In the genomic region with DNA sequence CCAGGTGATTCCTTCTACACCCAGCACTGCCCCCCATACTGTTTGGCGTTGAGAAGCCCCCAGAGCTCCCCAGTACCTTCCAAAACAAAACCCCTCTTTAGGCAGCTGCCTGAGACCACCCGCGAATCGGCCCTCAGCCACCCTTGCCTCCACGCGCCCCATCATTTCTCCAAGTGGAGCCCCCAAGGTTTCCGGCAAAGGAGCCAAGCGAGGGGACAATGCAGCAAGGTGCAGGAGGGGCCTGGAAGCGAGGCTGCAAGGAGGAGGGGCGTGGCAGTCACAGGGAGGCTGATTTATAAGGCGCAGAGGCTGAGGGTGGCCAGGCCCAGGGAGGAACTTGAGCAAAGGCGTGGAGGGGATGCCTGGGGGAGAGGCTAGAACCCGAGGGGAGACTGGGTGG, we compare ENCODE assay signal across 20 cellular contexts. TPM values are rescaled to one million over a fixed set of nuclear protein-coding genes. Genes with fewer than 3 reads are reported as not detected.
DNase-seq lines count a peak whose midpoint lies in the region; ATAC-seq, FAIRE-seq and TF ChIP-seq lines count a peak whose summit lies in the region.
"Had no signal": no experiment of that assay in that cellular context is flagged by ENCODE, and none has a peak within 500 bp of the region (broad histone marks: within the 10 kb centered on the region; RNA-seq: fewer than 3 reads in every experiment).

No MANE protein-coding gene starts in this region.

- H3K27ac ChIP-seq in A549 (peak overlapping the region; percentile 61 to 79), neuronal stem cell (replicated peaks; ENCODE audit: low read length) (no peak overlapping the region), MM.1S (ENCODE audit: low read length) (no peak overlapping the region)
- H3K27ac ChIP-seq in BLaER1 treated with 17β-estradiol and CSF1 and Interleukin-3, amounts not matched to agents 10 nM and 100 nM, result no peak overlapping the region
- H3K27ac ChIP-seq: C4-2B, SJSA1 had no signal

- H3K27me3 ChIP-seq in BLaER1 treated with 17β-estradiol and CSF1 and Interleukin-3, amounts not matched to agents 10 nM and 100 nM, result no peaks in the 10 kb centered on the region
- H3K27me3 ChIP-seq in neuronal stem cell (ENCODE audit: control insufficient read depth in 3 of 3, insufficient read depth in 3 of 3, low read depth in 1 of 3, low read length in 3 of 3), result no peaks in the 10 kb centered on the region
- H3K27me3 ChIP-seq in MM.1S (replicated peaks; ENCODE audit: insufficient read depth, low read length), result no peaks in the 10 kb centered on the region
- H3K27me3 ChIP-seq: SJSA1 had no signal

- 88% methylated on average over 12 of the region's 13 CpGs for WGBS in A549 (ENCODE audit: missing lambda C conversion rate)
- no CpG with 5 or more reads among the region's 13 CpGs for WGBS in neuronal stem cell (ENCODE audit: extremely low coverage in 2 of 2, insufficient read length in 2 of 2, insufficient replicate concordance in 1 of 2), 2 donors

- DNase-seq in A549 (ENCODE audit: low read depth in 1 of 2, low spot score in 1 of 2), result no peak
- DNase-seq in central memory CD8-positive, alpha-beta T cell (ENCODE audit: low spot score in 2 of 2), result no peak
- no peak for DNase-seq in neuronal stem cell (ENCODE audit: low spot score)
- no peak for DNase-seq in MM.1S
- no peak for DNase-seq in activated CD4-positive, alpha-beta T cell treated with anti-CD3 and anti-CD28 coated beads, Interleukin-2, amount 50 U/mL, for 1 hour
- DNase-seq in COR-L47 (lab: John Stamatoyannopoulos, UW), result no peak
- DNase-seq: CD8-positive, alpha-beta memory T cell; EL; GF-D8; GOT3; NCI-H1694; NCI-H446; NCI-H526; OCI-M1 had no signal

- H3K4me3 Mint-ChIP-seq in central memory CD8-positive, alpha-beta T cell, result no peak overlapping the region
- H3K4me3 Mint-ChIP-seq: CD8-positive, alpha-beta memory T cell had no signal

- no peaks in the 10 kb centered on the region for H3K79me1 ChIP-seq in neuronal stem cell (ENCODE audit: low read depth, low read length)

- peaks cover 12% of the 10 kb centered on the region for H3K36me3 Mint-ChIP-seq in central memory CD8-positive, alpha-beta T cell (ENCODE audit: insufficient read depth)

- H3K4me1 Mint-ChIP-seq in central memory CD8-positive, alpha-beta T cell, result peaks cover 15% of the 10 kb centered on the region

- TF ChIP-seq POLR2A in A549 (IDR thresholded peaks at IDR 0.05; ENCODE audit: low read length), result no peak

- H3K14ac ChIP-seq in neuronal stem cell (ENCODE audit: low read length), result no peak overlapping the region

- POLR2A ChIA-PET in A549 (lab: Yijun Ruan, JAX), result no interaction called here

- no peak for ATAC-seq in A549
- no peak for ATAC-seq in central memory CD8-positive, alpha-beta T cell (replicated peaks; ENCODE audit: extremely low read depth, poor library complexity, severe bottlenecking)

- H3K9me3 ChIP-seq in A549 (no peaks in the 10 kb centered on the region), neuronal stem cell (replicated peaks in 1 of 2; ENCODE audit: control insufficient read depth in 2 of 2, insufficient read depth in 1 of 2, low read depth in 1 of 2, low read length in 2 of 2) (no peaks in the 10 kb centered on the region), MM.1S (replicated peaks; ENCODE audit: insufficient read depth, low read length) (no peaks in the 10 kb centered on the region)
- H3K9me3 ChIP-seq in BLaER1 treated with 17β-estradiol and CSF1 and Interleukin-3, amounts not matched to agents 10 nM and 100 nM (replicated peaks in 1 of 11), result no peaks in the 10 kb centered on the region
- H3K9me3 ChIP-seq: SJSA1 had no signal

- peak overlapping the region; percentile 54 for H2BK5ac ChIP-seq in neuronal stem cell (ENCODE audit: low read length)

- H3K9me2 ChIP-seq in MM.1S (replicated peaks; ENCODE audit: insufficient read depth, low read length), result no peaks in the 10 kb centered on the region

- H3K4me2 ChIP-seq in A549, result peak overlapping the region; percentile 62
- peak overlapping the region; percentile 49 to 91 (median 80); a peak in 20 of 22 replicates for H3K4me2 ChIP-seq in BLaER1 treated with 17β-estradiol and CSF1 and Interleukin-3, amounts not matched to agents 10 nM and 100 nM
- H3K4me2 ChIP-seq in neuronal stem cell (ENCODE audit: insufficient read depth, low read length, poor library complexity, severe bottlenecking), result no peak overlapping the region
- H3K4me2 ChIP-seq in MM.1S (ENCODE audit: low read depth, low read length), result no peak overlapping the region

- no peak for TF ChIP-seq RAD21 in A549 (conservative IDR thresholded peaks at IDR 0.05 in 1 of 2, IDR thresholded peaks at IDR 0.05 in 1 of 2)

- peaks cover 79% of the 10 kb centered on the region for H3K4me1 ChIP-seq in A549
- H3K4me1 ChIP-seq in BLaER1 treated with 17β-estradiol and CSF1 and Interleukin-3, amounts not matched to agents 10 nM and 100 nM, result peaks cover 55 to 75% (median 63%) of the 10 kb centered on the region in 10 experiments
- peaks cover 0 to 10% of the 10 kb centered on the region in 2 donors for H3K4me1 ChIP-seq in neuronal stem cell (ENCODE audit: control insufficient read depth in 2 of 2, insufficient read depth in 1 of 2, low read depth in 1 of 2, low read length in 2 of 2)
- no peaks in the 10 kb centered on the region for H3K4me1 ChIP-seq in MM.1S (ENCODE audit: low read length)

- CTCF ChIA-PET in A549 (lab: Yijun Ruan, JAX), result interaction anchor here (1.2 to 44.0 kb wide), 8 partner anchors 9 to 432 kb away, joined by 3 to 977 read pairs (median 6); partner anchors contain the start of genes CDH23 and SLC29A3

- H3K36me3 ChIP-seq in BLaER1 treated with 17β-estradiol and CSF1 and Interleukin-3, amounts not matched to agents 10 nM and 100 nM, result peaks cover 26 to 52% (median 36%) of the 10 kb centered on the region in 11 experiments; a peak in 21 of 22 replicates
- no peaks in the 10 kb centered on the region for H3K36me3 ChIP-seq in neuronal stem cell (replicated peaks in 1 of 2; ENCODE audit: control insufficient read depth in 2 of 2, insufficient read depth in 2 of 2, low read length in 2 of 2)
- no peaks in the 10 kb centered on the region for H3K36me3 ChIP-seq in MM.1S (replicated peaks; ENCODE audit: insufficient read depth, low read length)
- H3K36me3 ChIP-seq: SJSA1 had no signal

- no peak for TF ChIP-seq EP300 in A549 (IDR thresholded peaks at IDR 0.05)

- no peaks in the 10 kb centered on the region for H3F3A ChIP-seq in MM.1S (ENCODE audit: insufficient read depth, low read length)

- no peak overlapping the region for H2BK15ac ChIP-seq in neuronal stem cell (ENCODE audit: low read length)

- no peak overlapping the region for H3K4me3 ChIP-seq in A549
- H3K4me3 ChIP-seq in BLaER1 treated with 17β-estradiol and CSF1 and Interleukin-3, amounts not matched to agents 10 nM and 100 nM, result no peak overlapping the region
- H3K4me3 ChIP-seq in neuronal stem cell (ENCODE audit: low read length in 2 of 2), result no peak overlapping the region
- no peak overlapping the region for H3K4me3 ChIP-seq in MM.1S (ENCODE audit: low read length)
- H3K4me3 ChIP-seq: SJSA1 had no signal

- H4K91ac ChIP-seq in neuronal stem cell (ENCODE audit: low read depth, low read length, poor library complexity), result no peak overlapping the region

- H3K23ac ChIP-seq in neuronal stem cell (ENCODE audit: low read depth, low read length, poor library complexity), result no peak overlapping the region

- H2AK5ac ChIP-seq in neuronal stem cell (ENCODE audit: low read depth, low read length), result peak overlapping the region; percentile 30

- TF ChIP-seq CTCF in A549 (IDR thresholded peaks at IDR 0.05) (no peak), MM.1S (IDR thresholded peaks at IDR 0.05; ENCODE audit: low read length) (no peak)

- no peak overlapping the region for H4K8ac ChIP-seq in neuronal stem cell (ENCODE audit: low read depth, low read length)

- H4K20me1 ChIP-seq in BLaER1 treated with 17β-estradiol and CSF1 and Interleukin-3, amounts not matched to agents 10 nM and 100 nM, result peaks cover 0 to 97% (median 78%) of the 10 kb centered on the region in 11 experiments; a peak in 19 of 22 replicates
- H4K20me1 ChIP-seq in MM.1S (ENCODE audit: insufficient read depth, low read length), result no peaks in the 10 kb centered on the region

- H3K18ac ChIP-seq in neuronal stem cell (ENCODE audit: low read length), result no peak overlapping the region

- FAIRE-seq in A549 (lab: Jason Lieb, UNC), result no peak
- FAIRE-seq: HTR-8/SVneo, RCC 7860 had no signal

- H3K9ac ChIP-seq in BLaER1 treated with 17β-estradiol and CSF1 and Interleukin-3, amounts not matched to agents 10 nM and 100 nM, result no peak overlapping the region
- H3K9ac ChIP-seq in neuronal stem cell (ENCODE audit: low read depth, low read length, poor library complexity) (no peak overlapping the region), MM.1S (ENCODE audit: low read length) (no peak overlapping the region)

- no peaks in the 10 kb centered on the region for H3K79me2 ChIP-seq in MM.1S (ENCODE audit: low read length)

- peak overlapping the region; percentile 49 for H3K27ac Mint-ChIP-seq in central memory CD8-positive, alpha-beta T cell (ENCODE audit: low read depth)
- H3K27ac Mint-ChIP-seq: IgD-negative memory B cell had no signal

- H2BK120ac ChIP-seq in neuronal stem cell (ENCODE audit: low read depth, low read length), result no peak overlapping the region

- no peaks in the 10 kb centered on the region for H3K27me3 Mint-ChIP-seq in central memory CD8-positive, alpha-beta T cell
- H3K27me3 Mint-ChIP-seq: CD8-positive, alpha-beta memory T cell; IgD-negative memory B cell had no signal

- H2BK12ac ChIP-seq in neuronal stem cell (ENCODE audit: low read length), result no peak overlapping the region

- H2AFZ ChIP-seq in neuronal stem cell (ENCODE audit: low read length) (no peak overlapping the region), MM.1S (ENCODE audit: low read length) (no peak overlapping the region)

- H3K4ac ChIP-seq in neuronal stem cell (ENCODE audit: low read length), result no peak overlapping the region

- H3K9me3 Mint-ChIP-seq in central memory CD8-positive, alpha-beta T cell, result no peaks in the 10 kb centered on the region
- H3K9me3 Mint-ChIP-seq: CD8-positive, alpha-beta memory T cell; IgD-negative memory B cell had no signal

TF ChIP-seq in A549, 52 proteins besides CTCF, POLR2A, EP300 and RAD21 (continues in another document):
- TF ChIP-seq, protein P1, sequence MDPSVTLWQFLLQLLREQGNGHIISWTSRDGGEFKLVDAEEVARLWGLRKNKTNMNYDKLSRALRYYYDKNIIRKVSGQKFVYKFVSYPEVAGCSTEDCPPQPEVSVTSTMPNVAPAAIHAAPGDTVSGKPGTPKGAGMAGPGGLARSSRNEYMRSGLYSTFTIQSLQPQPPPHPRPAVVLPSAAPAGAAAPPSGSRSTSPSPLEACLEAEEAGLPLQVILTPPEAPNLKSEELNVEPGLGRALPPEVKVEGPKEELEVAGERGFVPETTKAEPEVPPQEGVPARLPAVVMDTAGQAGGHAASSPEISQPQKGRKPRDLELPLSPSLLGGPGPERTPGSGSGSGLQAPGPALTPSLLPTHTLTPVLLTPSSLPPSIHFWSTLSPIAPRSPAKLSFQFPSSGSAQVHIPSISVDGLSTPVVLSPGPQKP (IDR thresholded peaks at IDR 0.05; ENCODE audit: low read depth, low read length), result no peak

RNA-seq across cellular contexts. Expression of gene SLC29A3, which starts 16.1 kb away (rescaled TPM):
- 7.2 and 12.6 TPM in 2 replicates for polyA plus RNA-seq in A549 (2011; rRNA removed)
- polyA plus RNA-seq in A549 (2012; cell fraction: cytosol; rRNA removed), result 9.7 and 14.7 TPM in 2 replicates
- polyA plus RNA-seq in A549 (2012; cell fraction: nucleus; rRNA removed), result 14.0 and 15.5 TPM in 2 replicates
- 9.9 to 11.4 TPM (median 10.2 TPM) in 3 replicates for polyA plus RNA-seq in A549 (2017; fragmentation: RNase III; extraction: RNeasy Plus Mini Kit Qiagen cat#74134 plus additional on column Dnase treatment)
- 16.2 and 18.7 TPM in 2 replicates for polyA minus RNA-seq in A549 (2011; rRNA and poly(A)+ RNA removed)
- polyA plus RNA-seq in neuronal stem cell (2013, experiment 1 of 2), result 5.2 TPM
- polyA plus RNA-seq in neuronal stem cell (2013, experiment 2 of 2), result 5.5 TPM

Comparison
In these comparisons a context has a peak if more than half of its experiments do, and no peak if none do; other contexts are left out.
1. H3K27ac ChIP-seq: peak in A549 (2 of 2); none in BLaER1 treated with 17β-estradiol and CSF1 and Interleukin-3, amounts not matched to agents 10 nM and 100 nM (0 of 11), neuronal stem cell (single experiment) and MM.1S (single experiment).
2. H3K4me2 ChIP-seq: peak in A549 (single experiment) and BLaER1 treated with 17β-estradiol and CSF1 and Interleukin-3, amounts not matched to agents 10 nM and 100 nM (11 of 11); none in neuronal stem cell (single experiment) and MM.1S (single experiment).